8 cellular contexts compared by ENCODE assay signal in the genomic region with DNA sequence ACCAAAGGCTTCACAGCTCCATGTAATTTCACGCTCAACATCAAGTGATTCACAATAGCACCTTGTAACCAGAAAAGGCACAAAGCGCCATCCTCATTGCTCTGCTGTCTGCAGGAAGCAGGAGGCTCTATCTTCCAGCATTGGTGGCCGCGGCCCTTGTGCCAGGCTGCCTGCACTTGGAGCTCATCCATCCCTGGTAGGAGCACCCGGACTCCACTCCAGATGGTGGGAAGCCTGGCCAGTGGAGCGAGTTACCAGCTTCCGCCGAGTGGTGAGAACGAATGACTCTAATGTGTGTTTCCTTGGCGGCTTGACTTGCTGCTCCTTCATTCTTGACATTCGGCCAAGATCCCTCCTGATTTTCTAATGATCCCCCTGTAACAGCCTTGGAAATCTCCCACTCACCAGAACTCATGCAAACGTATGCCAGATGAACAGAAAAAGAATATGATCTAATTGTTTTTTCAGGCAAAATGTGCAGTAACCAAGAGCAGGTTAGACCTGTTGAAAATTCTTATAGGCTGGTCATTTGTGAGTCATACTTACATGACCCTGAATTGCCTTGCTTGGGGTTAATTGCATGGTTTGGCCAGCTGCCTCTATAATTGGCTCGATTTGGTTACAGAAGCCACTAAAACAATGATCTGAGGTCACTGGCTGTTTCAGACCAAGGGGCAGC.
DNase-seq lines count a peak whose midpoint lies in the region; ATAC-seq and TF ChIP-seq lines count a peak whose summit lies in the region.

No MANE protein-coding gene starts in this region.

- H3K27ac ChIP-seq in HEK293 (ENCODE audit: extremely low read depth, low read depth, low read length) (no peak overlapping the region), RWPE1 (peak overlapping the region; percentile 44; the same call in 1 of the 2 replicates)

- TF ChIP-seq CTCF in HEK293 (tag by site-specific recombination; IDR thresholded peaks at IDR 0.05) (no peak), RWPE1 (conservative IDR thresholded peaks at IDR 0.05; ENCODE audit: low read depth) (no peak), fibroblast of pulmonary artery (IDR thresholded peaks at IDR 0.05; ENCODE audit: low read length, missing control alignments) (no peak)

- ATAC-seq in HG02970 (IDR thresholded peaks at IDR 0.05; ENCODE audit: low FRiP score, unreplicated experiment) = no peak
- no peak for ATAC-seq in HG03159 (IDR thresholded peaks at IDR 0.05; ENCODE audit: unreplicated experiment)

- H3K4me3 ChIP-seq in HEK293 (ENCODE audit: low read depth, low read length) = no peak overlapping the region
- H3K4me3 ChIP-seq in fibroblast of pulmonary artery (replicated peaks; ENCODE audit: low read depth, low read length) = no peak overlapping the region
- no peak overlapping the region for H3K4me3 ChIP-seq in skeletal muscle cell (ENCODE audit: low read depth, low read length)

- no peaks in the 10 kb centered on the region for H3K36me3 ChIP-seq in HEK293 (ENCODE audit: control insufficient read depth in 2 of 2, insufficient read depth in 1 of 2, low read length in 2 of 2)

- POLR2A ChIA-PET in HEK293 (lab: Yijun Ruan, JAX) (interaction anchor here (0.5 kb wide), 1 partner anchor 396 kb away, joined by 4 read pairs; no protein-coding TSS in a partner anchor), RWPE1 (lab: Yijun Ruan, JAX; ENCODE audit: low non-redundant PET) (no interaction called here)

- H3K4me1 ChIP-seq in HEK293 (ENCODE audit: control insufficient read depth, insufficient read depth, low read length) = no peaks in the 10 kb centered on the region

- DNase-seq in RWPE1 (ENCODE audit: low spot score) = peak; percentile 68
- peak; percentile 69 for DNase-seq in fibroblast of pulmonary artery (ENCODE audit: low read depth)
- peak; percentile 81 for DNase-seq in skeletal muscle cell (ENCODE audit: low read depth)
- no peak for DNase-seq in NCI-H345 (lab: John Stamatoyannopoulos, UW)
- DNase-seq in stimulated activated CD4-positive, alpha-beta T cell treated with anti-CD3 and anti-CD28 coated beads, Interleukin-4, amount 100 ng/mL, for 4 hours = no peak

- H3K9me3 ChIP-seq in HEK293 (ENCODE audit: control insufficient read depth, insufficient read depth, low read depth, low read length) = no peaks in the 10 kb centered on the region

- CTCF ChIA-PET in HEK293 (lab: Yijun Ruan, JAX) = interaction anchor here (0.5 kb wide), 1 partner anchor 29 kb away, joined by 3 read pairs; no protein-coding TSS in a partner anchor
- CTCF ChIA-PET in RWPE1 (lab: Yijun Ruan, JAX) = no interaction called here

TF ChIP-seq in HEK293, 187 proteins besides CTCF, POLR2A, EP300 and RAD21:
- TF ChIP-seq, protein P1, sequence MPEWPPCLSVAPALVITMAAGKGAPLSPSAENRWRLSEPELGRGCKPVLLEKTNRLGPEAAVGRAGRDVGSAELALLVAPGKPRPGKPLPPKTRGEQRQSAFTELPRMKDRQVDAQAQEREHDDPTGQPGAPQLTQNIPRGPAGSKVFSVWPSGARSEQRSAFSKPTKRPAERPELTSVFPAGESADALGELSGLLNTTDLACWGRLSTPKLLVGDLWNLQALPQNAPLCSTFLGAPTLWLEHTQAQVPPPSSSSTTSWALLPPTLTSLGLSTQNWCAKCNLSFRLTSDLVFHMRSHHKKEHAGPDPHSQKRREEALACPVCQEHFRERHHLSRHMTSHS (tag by site-specific recombination; IDR thresholded peaks at IDR 0.05) = no peak
- TF ChIP-seq ZNF610 (tag by site-specific recombination; IDR thresholded peaks at IDR 0.05; ENCODE audit: borderline replicate concordance) = no peak
- peak; percentile 77 for TF ChIP-seq SCRT2 (tag by site-specific recombination; IDR thresholded peaks at IDR 0.05)
- TF ChIP-seq ZNF549 (tag by site-specific recombination; IDR thresholded peaks at IDR 0.05) = peak; percentile 46; the same call in 1 of the 2 replicates
- TF ChIP-seq, protein P2, sequence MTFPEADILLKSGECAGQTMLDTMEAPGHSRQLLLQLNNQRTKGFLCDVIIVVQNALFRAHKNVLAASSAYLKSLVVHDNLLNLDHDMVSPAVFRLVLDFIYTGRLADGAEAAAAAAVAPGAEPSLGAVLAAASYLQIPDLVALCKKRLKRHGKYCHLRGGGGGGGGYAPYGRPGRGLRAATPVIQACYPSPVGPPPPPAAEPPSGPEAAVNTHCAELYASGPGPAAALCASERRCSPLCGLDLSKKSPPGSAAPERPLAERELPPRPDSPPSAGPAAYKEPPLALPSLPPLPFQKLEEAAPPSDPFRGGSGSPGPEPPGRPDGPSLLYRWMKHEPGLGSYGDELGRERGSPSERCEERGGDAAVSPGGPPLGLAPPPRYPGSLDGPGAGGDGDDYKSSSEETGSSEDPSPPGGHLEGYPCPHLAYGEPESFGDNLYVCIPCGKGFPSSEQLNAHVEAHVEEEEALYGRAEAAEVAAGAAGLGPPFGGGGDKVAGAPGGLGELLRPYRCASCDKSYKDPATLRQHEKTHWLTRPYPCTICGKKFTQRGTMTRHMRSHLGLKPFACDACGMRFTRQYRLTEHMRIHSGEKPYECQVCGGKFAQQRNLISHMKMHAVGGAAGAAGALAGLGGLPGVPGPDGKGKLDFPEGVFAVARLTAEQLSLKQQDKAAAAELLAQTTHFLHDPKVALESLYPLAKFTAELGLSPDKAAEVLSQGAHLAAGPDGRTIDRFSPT (tag by site-specific recombination; IDR thresholded peaks at IDR 0.05) = 0 out of 2 replicates have a peak, but pooled peaks have one; percentile 15
- 0 out of 2 replicates have a peak, but pooled peaks have one; percentile 33 for TF ChIP-seq SP7 (tag by site-specific recombination; IDR thresholded peaks at IDR 0.05)

Comparison
In these comparisons a context has a peak if more than half of its experiments do, and no peak if none do; other contexts are left out.
1. DNase-seq: peak in RWPE1 (single experiment), fibroblast of pulmonary artery (single experiment) and skeletal muscle cell (single experiment); none in NCI-H345 (single experiment) and stimulated activated CD4-positive, alpha-beta T cell treated with anti-CD3 and anti-CD28 coated beads, Interleukin-4, amount 100 ng/mL, for 4 hours (0 of 2).